ENCODE assay signal across 8 cellular contexts in genomic region chr11:1262172-1263006, GRCh38. TPM values are rescaled to one million over a fixed set of nuclear protein-coding genes. Genes with fewer than 3 reads are reported as not detected.
DNase-seq lines count a peak whose midpoint lies in the region; ATAC-seq, FAIRE-seq and TF ChIP-seq lines count a peak whose summit lies in the region.

No MANE protein-coding gene starts in this region.

- ATAC-seq in T-cell (replicated peaks in 1 of 4), result peak; percentile 90 to 95 (median 94)
- peak; percentile 93 to 98 (median 95) for ATAC-seq in heart left ventricle

- DNase-seq in DMS153 treated with DMSO at 0.1 percent for 48 hours (lab: John Stamatoyannopoulos, UW; ENCODE audit: unreplicated experiment) (peak; percentile 75), H54 (ENCODE audit: insufficient read length, low spot score) (peak; percentile 72), NCI-H1105 treated with DMSO at 0.1 percent for 48 hours (lab: John Stamatoyannopoulos, UW) (peak; percentile 32), T-cell (peak; percentile 67 to 90 (median 81)), amniotic epithelial cell (ENCODE audit: low read depth) (peak; percentile 83), heart left ventricle (peak; percentile 91 to 95 (median 93)), pons (ENCODE audit: low spot score) (peak; percentile 89), tibial nerve (ENCODE audit: low spot score in 2 of 2) (peak; percentile 85 to 88)

- TF ChIP-seq CTCF in heart left ventricle (IDR thresholded peaks at IDR 0.05), result no peak
- no peak for TF ChIP-seq CTCF in tibial nerve (IDR thresholded peaks at IDR 0.05)

- H3K4me1 ChIP-seq in heart left ventricle (peaks cover 0 to 18% (median 13%) of the 10 kb centered on the region in 12 donors), tibial nerve (peaks cover 4 to 21% (median 14%) of the 10 kb centered on the region in 4 donors)

- peak overlapping the region; percentile 71 to 84 (median 79) for H3K4me3 Mint-ChIP-seq in T-cell

- POLR2A ChIA-PET in T-cell (lab: Charles Lee), result no interaction called here

- H3K4me1 Mint-ChIP-seq in T-cell, result peaks cover 10 to 26% (median 17%) of the 10 kb centered on the region in 3 donors

- no peak for FAIRE-seq in H54 (lab: Jason Lieb, UNC)

- no peaks in the 10 kb centered on the region for H3K9me3 ChIP-seq in heart left ventricle
- H3K9me3 ChIP-seq in tibial nerve, result no peaks in the 10 kb centered on the region

- H3K27me3 ChIP-seq in heart left ventricle, result no peaks in the 10 kb centered on the region
- H3K27me3 ChIP-seq in tibial nerve, result no peaks in the 10 kb centered on the region

- H3K27ac ChIP-seq in heart left ventricle (peak overlapping the region in 11 of 12 donors; percentile 65 to 83 (median 76)), tibial nerve (peak overlapping the region; percentile 78 to 93 (median 86))

- H3K27ac Mint-ChIP-seq in T-cell, result peak overlapping the region; percentile 89 to 93

- H3K27me3 Mint-ChIP-seq in T-cell, result no peaks in the 10 kb centered on the region

- intact Hi-C loops in heart left ventricle (cut with DNase I), result loop anchor here in 7 of 10 donors (1.0 to 10.0 kb wide), 4 partner anchors 45 to 255 kb away; partner anchors contain the start of gene TOLLIP (in 5 of the 7)

- H3K9me3 Mint-ChIP-seq in T-cell, result peaks cover 0 to 10% (median 3%) of the 10 kb centered on the region in 3 donors

- H3K4me3 ChIP-seq in heart left ventricle (peak overlapping the region; percentile 12 to 69 (median 52)), tibial nerve (peak overlapping the region; percentile 38 to 67 (median 54))

- peak; percentile 73 to 82 for TF ChIP-seq EP300 in tibial nerve (IDR thresholded peaks at IDR 0.05)

- peak; percentile 58 for TF ChIP-seq POLR2A in H54 (IDR thresholded peaks at IDR 0.05; ENCODE audit: low read depth, low read length)
- peak in 1 of 2 donors; percentile 53 for TF ChIP-seq POLR2A in heart left ventricle (IDR thresholded peaks at IDR 0.05)
- peak; percentile 45 to 85 for TF ChIP-seq POLR2A in tibial nerve (IDR thresholded peaks at IDR 0.05)

- peaks cover 3% of the 10 kb centered on the region for H3K36me3 Mint-ChIP-seq in T-cell

- CTCF ChIA-PET in T-cell (lab: Charles Lee), result no interaction called here

- 7 to 20% (median 18%) methylated on average over 16 to 31 of the region's 31 CpGs for WGBS in heart left ventricle, 4 donors
- 10 to 17% methylated on average over 25 to 26 of the region's 31 CpGs for WGBS in tibial nerve, 2 donors

- H3K36me3 ChIP-seq in heart left ventricle (no peaks in the 10 kb centered on the region), tibial nerve (no peaks in the 10 kb centered on the region)

RNA-seq across cellular contexts. Expression of gene MUC5B, which starts 39.5 kb away (rescaled TPM):
- 1 to 10 TPM in 3 of 5 donors, not detected in 2; 1.8 to 4.0 (median 3.6) TPM for total RNA-seq in T-cell
- total RNA-seq in heart left ventricle, result not detected
- under 1 TPM in 1 of 2 donors, not detected in 1; 0.01 TPM for polyA plus RNA-seq in heart left ventricle
- under 1 TPM in 2 of 4 donors, not detected in 2; under 0.01 to 0.22 TPM for total RNA-seq in tibial nerve

RNA-seq across cellular contexts. Expression of gene TOLLIP, which starts 47.0 kb away (rescaled TPM):
- 10 to 100 TPM; 44.4 to 54.1 (median 50.8) TPM for total RNA-seq in T-cell
- total RNA-seq in heart left ventricle, result 10 to 100 TPM; 36.9 to 57.2 (median 44.9) TPM
- 10 to 100 TPM; 27.4 to 49.6 TPM for polyA plus RNA-seq in heart left ventricle
- 10 to 100 TPM; 50.9 to 89.0 (median 54.9) TPM for total RNA-seq in tibial nerve

Comparison
In these comparisons a context has a peak if more than half of its experiments do, and no peak if none do; other contexts are left out.
1. Peak in every context shown above with its lines: DNase-seq, ATAC-seq, H3K4me3 ChIP-seq and H3K27ac ChIP-seq.
2. DNase-seq: peak in every context shown above with its lines; median percentile 93 in heart left ventricle; 89 in pons; 86 in tibial nerve; 83 in amniotic epithelial cell; 81 in T-cell; 75 in DMS153 treated with DMSO at 0.1 percent for 48 hours; 72 in H54; 32 in NCI-H1105 treated with DMSO at 0.1 percent for 48 hours.